Comparison of ENCODE assay signal across 18 cellular contexts in genomic region chr17:9226794-9227135, GRCh38.
DNase-seq lines count a peak whose midpoint lies in the region; ATAC-seq and TF ChIP-seq lines count a peak whose summit lies in the region.
"Had no signal": no experiment of that assay in that cellular context is flagged by ENCODE, and none has a peak within 500 bp of the region (broad histone marks: within the 10 kb centered on the region; RNA-seq: fewer than 3 reads in every experiment).

No MANE protein-coding gene starts in this region.

- peak overlapping the region; percentile 34; the same call in 1 of the 2 replicates for H3K4me2 ChIP-seq in MM.1S (ENCODE audit: low read depth, low read length)
- no peak overlapping the region for H3K4me2 ChIP-seq in neuronal stem cell (ENCODE audit: insufficient read depth, low read length, poor library complexity, severe bottlenecking)

- H4K8ac ChIP-seq in neuronal stem cell (ENCODE audit: low read depth, low read length) = no peak overlapping the region

- ATAC-seq in Right ventricle myocardium inferior = no peak
- ATAC-seq: activated CD8-positive, alpha-beta memory T cell treated with anti-CD3 and anti-CD28 coated beads, Interleukin-2, amount 10 ng/mL, durations not matched to agents 7 days and 5 days; left cardiac atrium; Panc1 had no signal

- peak overlapping the region; percentile 44 for H2BK15ac ChIP-seq in neuronal stem cell (ENCODE audit: low read length)

- H3K9me3 ChIP-seq in left ventricle myocardium inferior (replicated peaks) (no peaks in the 10 kb centered on the region), MM.1S (replicated peaks; ENCODE audit: insufficient read depth, low read length) (no peaks in the 10 kb centered on the region), neuronal stem cell (replicated peaks in 1 of 2; ENCODE audit: control insufficient read depth in 2 of 2, insufficient read depth in 1 of 2, low read depth in 1 of 2, low read length in 2 of 2) (peaks cover 0 to 9% of the 10 kb centered on the region in 2 donors), BE2C (no peaks in the 10 kb centered on the region)

- peaks cover 3% of the 10 kb centered on the region for H3K4me1 Mint-ChIP-seq in chondrocyte (ENCODE audit: low read depth)
- H3K4me1 Mint-ChIP-seq: activated CD8-positive, alpha-beta memory T cell treated with anti-CD3 and anti-CD28 coated beads, Interleukin-2, amount 10 ng/mL, durations not matched to agents 7 days and 5 days had no signal

- no peaks in the 10 kb centered on the region for H3K79me2 ChIP-seq in MM.1S (ENCODE audit: low read length)
- H3K79me2 ChIP-seq: parathyroid adenoma had no signal

- H3K4me3 Mint-ChIP-seq in chondrocyte (ENCODE audit: unreplicated experiment) = no peak overlapping the region
- H3K4me3 Mint-ChIP-seq: activated CD8-positive, alpha-beta memory T cell treated with anti-CD3 and anti-CD28 coated beads, Interleukin-2, amount 10 ng/mL, durations not matched to agents 7 days and 5 days had no signal

- H3K9me3 Mint-ChIP-seq in chondrocyte (ENCODE audit: low read depth) = no peaks in the 10 kb centered on the region

- TF ChIP-seq CTCF in left ventricle myocardium inferior (IDR thresholded peaks at IDR 0.05; ENCODE audit: borderline replicate concordance) (no peak), MM.1S (IDR thresholded peaks at IDR 0.05; ENCODE audit: low read length) (no peak), chondrocyte (IDR thresholded peaks at IDR 0.05) (no peak), BE2C (IDR thresholded peaks at IDR 0.05; ENCODE audit: low read depth, low read length) (no peak)

- H2AFZ ChIP-seq in MM.1S (ENCODE audit: low read length) (no peak overlapping the region), neuronal stem cell (ENCODE audit: low read length) (no peak overlapping the region)
- H2AFZ ChIP-seq: parathyroid adenoma had no signal

- peaks cover 3% of the 10 kb centered on the region for H3K79me1 ChIP-seq in neuronal stem cell (ENCODE audit: low read depth, low read length)

- H3K23ac ChIP-seq in neuronal stem cell (ENCODE audit: low read depth, low read length, poor library complexity) = peak overlapping the region; percentile 62

- H3K27ac ChIP-seq in left ventricle myocardium inferior (replicated peaks) (no peak overlapping the region), MM.1S (ENCODE audit: low read length) (no peak overlapping the region), neuronal stem cell (replicated peaks; ENCODE audit: low read length) (no peak overlapping the region)
- H3K27ac ChIP-seq: brain microvascular endothelial cell, parathyroid adenoma had no signal

- H3K14ac ChIP-seq in neuronal stem cell (ENCODE audit: low read length) = peak overlapping the region; percentile 97

- H3K27me3 Mint-ChIP-seq in chondrocyte (ENCODE audit: low read depth) = peaks cover 2% of the 10 kb centered on the region
- H3K27me3 Mint-ChIP-seq: activated CD8-positive, alpha-beta memory T cell treated with anti-CD3 and anti-CD28 coated beads, Interleukin-2, amount 10 ng/mL, durations not matched to agents 7 days and 5 days had no signal

- no peak overlapping the region for H2BK120ac ChIP-seq in neuronal stem cell (ENCODE audit: low read depth, low read length)

- no peaks in the 10 kb centered on the region for H3K36me3 ChIP-seq in left ventricle myocardium inferior
- H3K36me3 ChIP-seq in MM.1S (replicated peaks; ENCODE audit: insufficient read depth, low read length) = no peaks in the 10 kb centered on the region
- H3K36me3 ChIP-seq in neuronal stem cell (replicated peaks in 1 of 2; ENCODE audit: control insufficient read depth in 2 of 2, insufficient read depth in 2 of 2, low read length in 2 of 2) = peaks cover 0 to 2% of the 10 kb centered on the region in 2 donors
- H3K36me3 ChIP-seq in BE2C = no peaks in the 10 kb centered on the region
- H3K36me3 ChIP-seq: brain microvascular endothelial cell had no signal

- no peak overlapping the region for H2BK5ac ChIP-seq in neuronal stem cell (ENCODE audit: low read length)

- H3K4me3 ChIP-seq in left ventricle myocardium inferior (no peak overlapping the region), MM.1S (ENCODE audit: low read length) (no peak overlapping the region), neuronal stem cell (ENCODE audit: low read length in 2 of 2) (peak overlapping the region in 1 of 2 donors; percentile 63), BE2C (ENCODE audit: low read depth, low read length) (no peak overlapping the region)

- H2BK12ac ChIP-seq in neuronal stem cell (ENCODE audit: low read length) = peak overlapping the region; percentile 91

- no peaks in the 10 kb centered on the region for H4K20me1 ChIP-seq in MM.1S (ENCODE audit: insufficient read depth, low read length)

- H2AK5ac ChIP-seq in neuronal stem cell (ENCODE audit: low read depth, low read length) = peak overlapping the region; percentile 29

- DNase-seq in Right ventricle myocardium inferior (ENCODE audit: missing footprints) = peak; percentile 27
- no peak for DNase-seq in left ventricle myocardium inferior
- DNase-seq in MM.1S = peak; percentile 66
- DNase-seq in chondrocyte (ENCODE audit: low spot score) = peak; percentile 90
- DNase-seq in neuronal stem cell (ENCODE audit: low spot score) = no peak
- no peak for DNase-seq in BE2C
- no peak for DNase-seq in HuH-7 (ENCODE audit: low spot score)
- no peak for DNase-seq in NCI-H345 treated with DMSO at 0.1 percent for 48 hours (lab: John Stamatoyannopoulos, UW; ENCODE audit: unreplicated experiment)
- DNase-seq: activated CD8-positive, alpha-beta memory T cell treated with anti-CD3 and anti-CD28 coated beads, Interleukin-2, amount 10 ng/mL, durations not matched to agents 7 days and 5 days; brain microvascular endothelial cell; DMS 273 treated with DMSO at 0.1 percent for 48 hours; hypothalamus; left cardiac atrium; NCI-H2029 treated with DMSO at 0.1 percent for 48 hours; NCI-H69; small intestine had no signal

- no peak overlapping the region for H3K9ac ChIP-seq in MM.1S (ENCODE audit: low read length)
- H3K9ac ChIP-seq in neuronal stem cell (ENCODE audit: low read depth, low read length, poor library complexity) = peak overlapping the region; percentile 78
- H3K9ac ChIP-seq: parathyroid adenoma had no signal

- H3K4ac ChIP-seq in neuronal stem cell (ENCODE audit: low read length) = no peak overlapping the region

- H3K36me3 Mint-ChIP-seq in chondrocyte (ENCODE audit: low read depth) = no peaks in the 10 kb centered on the region
- H3K36me3 Mint-ChIP-seq: activated CD8-positive, alpha-beta memory T cell treated with anti-CD3 and anti-CD28 coated beads, Interleukin-2, amount 10 ng/mL, durations not matched to agents 7 days and 5 days had no signal

- peak overlapping the region; percentile 17 for H4K91ac ChIP-seq in neuronal stem cell (ENCODE audit: low read depth, low read length, poor library complexity)

- H3K27me3 ChIP-seq in left ventricle myocardium inferior (ENCODE audit: low read depth) (peaks cover 16% of the 10 kb centered on the region), MM.1S (replicated peaks; ENCODE audit: insufficient read depth, low read length) (peaks cover 42% of the 10 kb centered on the region), neuronal stem cell (ENCODE audit: control insufficient read depth in 3 of 3, insufficient read depth in 3 of 3, low read depth in 1 of 3, low read length in 3 of 3) (peaks cover 0 to 21% (median 15%) of the 10 kb centered on the region in 3 experiments), BE2C (no peaks in the 10 kb centered on the region)

- peak overlapping the region; percentile 68 for H3K18ac ChIP-seq in neuronal stem cell (ENCODE audit: low read length)

- intact Hi-C loops in Right ventricle myocardium inferior (cut with DNase I) = no loop called here
- intact Hi-C loops in left ventricle myocardium inferior (cut with micrococcal nuclease) = no loop called here

- H3F3A ChIP-seq in MM.1S (ENCODE audit: insufficient read depth, low read length) = no peaks in the 10 kb centered on the region

- H3K27ac Mint-ChIP-seq in chondrocyte (ENCODE audit: unreplicated experiment) = no peak overlapping the region
- H3K27ac Mint-ChIP-seq: activated CD8-positive, alpha-beta memory T cell treated with anti-CD3 and anti-CD28 coated beads, Interleukin-2, amount 10 ng/mL, durations not matched to agents 7 days and 5 days had no signal

- H3K9me2 ChIP-seq in MM.1S (replicated peaks; ENCODE audit: insufficient read depth, low read length) = no peaks in the 10 kb centered on the region

- H3K4me1 ChIP-seq in left ventricle myocardium inferior (peaks cover 4% of the 10 kb centered on the region), MM.1S (ENCODE audit: low read length) (peaks cover 8% of the 10 kb centered on the region; the same call in 1 of the 2 replicates), neuronal stem cell (ENCODE audit: control insufficient read depth in 2 of 2, insufficient read depth in 1 of 2, low read depth in 1 of 2, low read length in 2 of 2) (peaks cover 7 to 27% of the 10 kb centered on the region in 2 donors), BE2C (no peaks in the 10 kb centered on the region)
- H3K4me1 ChIP-seq: parathyroid adenoma had no signal

- no CpG with 5 or more reads among the region's 14 CpGs for WGBS in neuronal stem cell (ENCODE audit: extremely low coverage in 2 of 2, insufficient read length in 2 of 2, insufficient replicate concordance in 1 of 2), 2 donors

Comparison
In these comparisons a context has a peak if more than half of its experiments do, and no peak if none do; other contexts are left out.
1. DNase-seq: peak in Right ventricle myocardium inferior (single experiment), MM.1S (single experiment) and chondrocyte (single experiment); none in left ventricle myocardium inferior (single experiment), neuronal stem cell (single experiment), BE2C (single experiment), HuH-7 (single experiment) and NCI-H345 treated with DMSO at 0.1 percent for 48 hours (single experiment).